In the genomic region with DNA sequence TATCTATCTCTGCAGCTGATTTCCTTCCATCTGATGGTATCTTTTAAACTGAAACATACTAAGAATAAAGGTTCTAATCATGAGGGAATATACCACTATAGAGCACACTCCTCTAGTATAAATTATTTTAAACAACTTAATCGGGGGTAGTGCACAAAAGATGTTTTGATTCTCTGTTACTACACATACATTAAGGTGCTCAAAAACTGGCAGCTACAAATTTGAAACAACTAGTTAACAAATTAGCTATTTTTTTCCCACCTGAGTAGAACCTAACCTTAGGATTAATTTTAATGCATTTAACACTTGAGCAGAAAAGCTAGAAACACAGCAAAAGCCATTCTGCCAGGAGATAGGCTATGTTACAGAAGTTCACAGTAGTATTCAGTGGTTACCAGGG, we compare ENCODE assay signal across 30 cellular contexts.
"Had no signal": no experiment of that assay in that cellular context is flagged by ENCODE, and none has a peak within 500 bp of the region (broad histone marks: within the 10 kb centered on the region; RNA-seq: fewer than 3 reads in every experiment).

No MANE protein-coding gene starts in this region.

- H3K4me2 ChIP-seq: PC-9 had no signal

- H3K4me1 Mint-ChIP-seq: activated CD4-positive, alpha-beta T cell treated with anti-CD3 and anti-CD28 coated beads for 36 hours; activated CD4-positive, alpha-beta T cell treated with anti-CD3 and anti-CD28 coated beads, Interleukin-2, amount 10 ng/mL, durations not matched to agents 7 days and 5 days; activated T-helper 17 cell treated with anti-CD3 and anti-CD28 coated beads, Interleukin-2, amount 50 U/mL, for 72 hours; WTC11 had no signal

- H3K9me3 ChIP-seq: ascending aorta had no signal

- ATAC-seq: activated CD4-positive, alpha-beta T cell treated with anti-CD3 and anti-CD28 coated beads for 36 hours; activated CD4-positive, CD25-positive, alpha-beta regulatory T cell treated with anti-CD3 and anti-CD28 coated beads, Interleukin-2, amount 50 U/mL, for 24 hours; activated T-helper 17 cell treated with anti-CD3 and anti-CD28 coated beads, Interleukin-2, amount 50 U/mL, for 72 hours; K562; WTC11 had no signal

- DNase-seq: activated CD4-positive, alpha-beta memory T cell treated with anti-CD3 and anti-CD28 coated beads for 36 hours; activated CD4-positive, alpha-beta T cell treated with anti-CD3 and anti-CD28 coated beads for 36 hours; activated CD4-positive, alpha-beta T cell treated with anti-CD3 and anti-CD28 coated beads, Interleukin-2, amount 10 ng/mL, durations not matched to agents 7 days and 5 days; activated gamma-delta T cell; activated naive CD4-positive, alpha-beta T cell treated with Interleukin-2 at 50 U/mL for 16 hours; activated naive CD8-positive, alpha-beta T cell treated with anti-CD3 and anti-CD28 coated beads, Interleukin-2, amount 10 ng/mL, durations not matched to agents 7 days and 5 days; activated T-cell treated with anti-CD3 and anti-CD28 coated beads for 4 hours; activated T-cell treated with anti-CD3 and anti-CD28 coated beads, Interleukin-2, amount 50 U/mL, for 48 hours; amygdala; NCI-H1092 treated with DMSO at 0.1 percent for 48 hours; NCI-H1417; NCI-H146; NCI-H187; NCI-H2029 treated with DMSO at 0.1 percent for 48 hours; NCI-H2107; NCI-H2171; NCI-H510A; NCI-H526; NCI-H748 treated with DMSO at 0.1 percent for 48 hours; NK-92 treated with Interleukin-12 subunit alpha and Interleukin-12 subunit beta, amount 100 ng/mL, for 24 hours; PC-9; Right ventricle myocardium superior; T-helper 9 cell had no signal

- FAIRE-seq: K562 had no signal

- H3K27ac ChIP-seq: ascending aorta, cardiac muscle cell, PC-9 had no signal

- H3K4me3 Mint-ChIP-seq: activated CD4-positive, alpha-beta memory T cell treated with anti-CD3 and anti-CD28 coated beads for 36 hours; activated CD4-positive, alpha-beta T cell treated with anti-CD3 and anti-CD28 coated beads for 36 hours; activated CD4-positive, alpha-beta T cell treated with anti-CD3 and anti-CD28 coated beads, Interleukin-2, amount 10 ng/mL, durations not matched to agents 7 days and 5 days; activated naive CD4-positive, alpha-beta T cell treated with anti-CD3 and anti-CD28 coated beads, Interleukin-2, amount 50 U/mL, for 24 hours; activated naive CD8-positive, alpha-beta T cell treated with anti-CD3 and anti-CD28 coated beads, Interleukin-2, amount 10 ng/mL, durations not matched to agents 7 days and 5 days; activated T-helper 17 cell treated with anti-CD3 and anti-CD28 coated beads, Interleukin-2, amount 50 U/mL, for 72 hours; WTC11 had no signal

- H3K4me1 ChIP-seq: ascending aorta had no signal

- H3K27me3 Mint-ChIP-seq: activated CD4-positive, alpha-beta memory T cell treated with anti-CD3 and anti-CD28 coated beads for 36 hours; activated CD4-positive, alpha-beta T cell treated with anti-CD3 and anti-CD28 coated beads for 36 hours; activated CD4-positive, alpha-beta T cell treated with anti-CD3 and anti-CD28 coated beads, Interleukin-2, amount 10 ng/mL, durations not matched to agents 7 days and 5 days; activated naive CD4-positive, alpha-beta T cell treated with anti-CD3 and anti-CD28 coated beads, Interleukin-2, amount 50 U/mL, for 24 hours; activated naive CD8-positive, alpha-beta T cell treated with anti-CD3 and anti-CD28 coated beads, Interleukin-2, amount 10 ng/mL, durations not matched to agents 7 days and 5 days; activated T-helper 17 cell treated with anti-CD3 and anti-CD28 coated beads, Interleukin-2, amount 50 U/mL, for 72 hours had no signal

- H3K4me3 ChIP-seq: ascending aorta, cardiac muscle cell, K562, PC-9 had no signal

- H3K27me3 ChIP-seq: ascending aorta, cardiac muscle cell had no signal

- H3K27ac Mint-ChIP-seq: activated CD4-positive, alpha-beta memory T cell treated with anti-CD3 and anti-CD28 coated beads for 36 hours; activated CD4-positive, alpha-beta T cell treated with anti-CD3 and anti-CD28 coated beads for 36 hours; activated CD4-positive, alpha-beta T cell treated with anti-CD3 and anti-CD28 coated beads, Interleukin-2, amount 10 ng/mL, durations not matched to agents 7 days and 5 days; activated naive CD4-positive, alpha-beta T cell treated with anti-CD3 and anti-CD28 coated beads, Interleukin-2, amount 50 U/mL, for 24 hours; activated naive CD8-positive, alpha-beta T cell treated with anti-CD3 and anti-CD28 coated beads, Interleukin-2, amount 10 ng/mL, durations not matched to agents 7 days and 5 days; activated T-helper 17 cell treated with anti-CD3 and anti-CD28 coated beads, Interleukin-2, amount 50 U/mL, for 72 hours; WTC11 had no signal

- H2AFZ ChIP-seq: PC-9 had no signal

- H3K9me3 Mint-ChIP-seq: activated CD4-positive, alpha-beta memory T cell treated with anti-CD3 and anti-CD28 coated beads for 36 hours; activated CD4-positive, alpha-beta T cell treated with anti-CD3 and anti-CD28 coated beads, Interleukin-2, amount 10 ng/mL, durations not matched to agents 7 days and 5 days; activated naive CD4-positive, alpha-beta T cell treated with anti-CD3 and anti-CD28 coated beads, Interleukin-2, amount 50 U/mL, for 24 hours; activated naive CD8-positive, alpha-beta T cell treated with anti-CD3 and anti-CD28 coated beads, Interleukin-2, amount 10 ng/mL, durations not matched to agents 7 days and 5 days; activated T-helper 17 cell treated with anti-CD3 and anti-CD28 coated beads, Interleukin-2, amount 50 U/mL, for 72 hours; WTC11 had no signal
